Comparison of ENCODE assay signal across 1 cellular context in the genomic region with DNA sequence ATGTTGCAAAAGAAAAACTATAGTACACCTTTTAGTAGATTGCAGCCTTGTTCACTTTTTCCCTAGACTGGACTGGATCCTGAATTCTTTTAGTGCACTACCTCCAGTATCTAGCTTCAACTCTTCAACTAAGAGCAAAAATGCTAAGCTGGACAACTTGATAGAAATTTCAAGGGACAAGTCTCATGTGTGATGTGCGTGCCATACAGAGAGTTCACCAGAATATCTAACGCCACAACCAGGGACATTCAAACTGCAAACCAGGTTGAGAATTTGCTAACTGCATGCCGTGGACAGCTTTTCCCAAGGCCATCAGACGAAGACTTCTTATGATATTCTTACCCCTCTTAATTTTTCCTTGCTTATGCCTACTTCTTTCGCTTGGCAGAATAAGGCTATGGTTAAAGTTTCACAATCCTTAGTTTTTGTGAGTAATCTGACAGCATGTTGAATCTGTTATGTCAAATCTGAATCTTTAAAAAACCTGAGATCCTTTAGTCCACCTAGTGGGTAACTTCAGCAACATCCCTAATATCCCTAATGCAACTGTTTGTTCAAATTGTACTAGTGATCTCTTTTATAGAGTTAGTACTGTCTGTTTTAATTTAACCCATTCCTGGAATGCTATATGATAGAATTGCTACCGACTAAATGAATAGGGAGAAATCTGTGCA.
TF ChIP-seq lines count a peak whose summit lies in the region.

No MANE protein-coding gene starts in this region.

TF ChIP-seq in IMR-90, 13 proteins besides CTCF, POLR2A, EP300 and RAD21:
- TF ChIP-seq CEBPB (IDR thresholded peaks at IDR 0.05; ENCODE audit: low read depth, low read length): peak; percentile 88
- peak; percentile 56 for TF ChIP-seq SMC3 (IDR thresholded peaks at IDR 0.05; ENCODE audit: low read depth, low read length)
- no peak for TF ChIP-seq NFE2L2 (IDR thresholded peaks at IDR 0.05; ENCODE audit: low read depth, low read length)
